ENCODE assay signal across 1 cellular context in the genomic region with DNA sequence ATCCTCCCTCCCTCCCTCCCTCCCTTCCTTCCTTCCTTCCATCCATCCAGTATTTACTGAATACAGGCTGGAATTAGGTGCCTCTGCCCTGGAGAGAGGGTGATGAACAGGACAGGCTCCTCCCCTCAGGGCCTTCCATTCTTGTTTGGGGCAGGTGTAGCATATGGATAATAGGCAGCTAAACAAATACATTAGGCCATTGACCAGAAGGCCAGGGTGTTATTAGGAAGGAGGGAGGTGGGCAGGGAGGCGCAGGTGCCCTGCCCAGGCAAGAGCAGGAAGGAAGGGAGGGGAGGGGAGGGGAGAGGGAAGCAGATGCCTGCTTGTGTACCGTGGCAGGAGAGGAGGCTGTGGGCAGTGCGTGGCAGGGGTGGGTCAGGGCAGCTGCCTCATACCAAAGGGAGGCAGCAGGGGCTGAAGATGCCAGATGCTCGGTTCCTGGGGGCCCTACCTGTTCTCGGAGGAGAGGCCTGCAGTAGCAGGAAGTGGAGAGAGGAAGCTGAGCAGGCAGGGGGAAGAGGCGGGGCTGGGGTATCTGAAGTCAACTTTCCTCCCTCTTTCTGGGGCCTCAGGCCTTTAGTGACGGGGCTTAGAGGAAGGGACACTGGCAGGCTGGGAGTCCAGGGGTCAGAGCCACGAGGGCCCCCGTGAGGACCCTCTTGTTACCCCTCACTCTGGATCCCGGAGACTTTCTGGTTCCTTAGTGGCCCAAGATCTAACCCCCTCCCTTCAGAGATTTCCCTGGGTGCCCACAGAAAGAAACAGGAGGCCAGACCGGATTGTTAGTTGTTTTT.
TF ChIP-seq lines count a peak whose summit lies in the region.

A gene with protein sequence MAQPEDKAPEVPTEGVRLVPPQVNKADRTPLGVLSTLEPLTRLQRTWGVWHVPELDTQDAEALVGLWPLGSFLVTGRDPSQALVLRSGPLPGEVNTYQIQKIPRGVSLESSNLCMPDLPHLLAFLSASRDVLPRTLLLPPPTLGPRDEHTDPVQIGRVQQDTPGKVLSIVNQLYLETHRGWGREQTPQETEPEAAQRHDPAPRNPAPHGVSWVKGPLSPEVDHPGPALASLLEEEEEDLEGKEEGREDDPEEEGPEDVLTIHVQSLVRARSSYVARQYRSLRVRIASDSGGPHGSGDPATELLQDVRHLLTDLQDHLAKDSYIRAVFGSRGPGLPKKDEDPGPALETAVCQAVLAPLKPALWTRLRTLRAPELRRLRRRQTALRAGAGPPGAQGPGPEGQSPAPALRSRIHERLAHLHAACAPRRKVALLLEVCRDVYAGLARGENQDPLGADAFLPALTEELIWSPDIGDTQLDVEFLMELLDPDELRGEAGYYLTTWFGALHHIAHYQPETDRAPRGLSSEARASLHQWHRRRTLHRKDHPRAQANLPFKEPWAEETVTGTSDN (minus strand): TSS at position 495 of the 794 bp plus-strand sequence. CDS start 1,533 bp downstream, outside the sequence.

TF ChIP-seq in HCT116, 20 proteins besides CTCF, POLR2A, EP300 and RAD21 (continued from another document):
- TF ChIP-seq, protein P1, sequence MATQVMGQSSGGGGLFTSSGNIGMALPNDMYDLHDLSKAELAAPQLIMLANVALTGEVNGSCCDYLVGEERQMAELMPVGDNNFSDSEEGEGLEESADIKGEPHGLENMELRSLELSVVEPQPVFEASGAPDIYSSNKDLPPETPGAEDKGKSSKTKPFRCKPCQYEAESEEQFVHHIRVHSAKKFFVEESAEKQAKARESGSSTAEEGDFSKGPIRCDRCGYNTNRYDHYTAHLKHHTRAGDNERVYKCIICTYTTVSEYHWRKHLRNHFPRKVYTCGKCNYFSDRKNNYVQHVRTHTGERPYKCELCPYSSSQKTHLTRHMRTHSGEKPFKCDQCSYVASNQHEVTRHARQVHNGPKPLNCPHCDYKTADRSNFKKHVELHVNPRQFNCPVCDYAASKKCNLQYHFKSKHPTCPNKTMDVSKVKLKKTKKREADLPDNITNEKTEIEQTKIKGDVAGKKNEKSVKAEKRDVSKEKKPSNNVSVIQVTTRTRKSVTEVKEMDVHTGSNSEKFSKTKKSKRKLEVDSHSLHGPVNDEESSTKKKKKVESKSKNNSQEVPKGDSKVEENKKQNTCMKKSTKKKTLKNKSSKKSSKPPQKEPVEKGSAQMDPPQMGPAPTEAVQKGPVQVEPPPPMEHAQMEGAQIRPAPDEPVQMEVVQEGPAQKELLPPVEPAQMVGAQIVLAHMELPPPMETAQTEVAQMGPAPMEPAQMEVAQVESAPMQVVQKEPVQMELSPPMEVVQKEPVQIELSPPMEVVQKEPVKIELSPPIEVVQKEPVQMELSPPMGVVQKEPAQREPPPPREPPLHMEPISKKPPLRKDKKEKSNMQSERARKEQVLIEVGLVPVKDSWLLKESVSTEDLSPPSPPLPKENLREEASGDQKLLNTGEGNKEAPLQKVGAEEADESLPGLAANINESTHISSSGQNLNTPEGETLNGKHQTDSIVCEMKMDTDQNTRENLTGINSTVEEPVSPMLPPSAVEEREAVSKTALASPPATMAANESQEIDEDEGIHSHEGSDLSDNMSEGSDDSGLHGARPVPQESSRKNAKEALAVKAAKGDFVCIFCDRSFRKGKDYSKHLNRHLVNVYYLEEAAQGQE (IDR thresholded peaks at IDR 0.05; ENCODE audit: low read depth) = no peak
- 0 out of 2 replicates have a peak, but pooled peaks have one; percentile 24 for TF ChIP-seq ZFX (IDR thresholded peaks at IDR 0.05)
- no peak for TF ChIP-seq SP1 (IDR thresholded peaks at IDR 0.05; ENCODE audit: low read depth)
- no peak for TF ChIP-seq TCF7L2 (IDR thresholded peaks at IDR 0.05; ENCODE audit: borderline replicate concordance, extremely low read depth, insufficient read depth, insufficient read length)
- no peak for TF ChIP-seq CEBPB (IDR thresholded peaks at IDR 0.05; ENCODE audit: low read depth)
- no peak for TF ChIP-seq EZH2phosphoT487 (IDR thresholded peaks at IDR 0.05; ENCODE audit: borderline replicate concordance)
- no peak for TF ChIP-seq SIN3A (IDR thresholded peaks at IDR 0.05; ENCODE audit: low read depth)
- no peak for TF ChIP-seq SRF (IDR thresholded peaks at IDR 0.05; ENCODE audit: low read depth)
- TF ChIP-seq, protein P2, sequence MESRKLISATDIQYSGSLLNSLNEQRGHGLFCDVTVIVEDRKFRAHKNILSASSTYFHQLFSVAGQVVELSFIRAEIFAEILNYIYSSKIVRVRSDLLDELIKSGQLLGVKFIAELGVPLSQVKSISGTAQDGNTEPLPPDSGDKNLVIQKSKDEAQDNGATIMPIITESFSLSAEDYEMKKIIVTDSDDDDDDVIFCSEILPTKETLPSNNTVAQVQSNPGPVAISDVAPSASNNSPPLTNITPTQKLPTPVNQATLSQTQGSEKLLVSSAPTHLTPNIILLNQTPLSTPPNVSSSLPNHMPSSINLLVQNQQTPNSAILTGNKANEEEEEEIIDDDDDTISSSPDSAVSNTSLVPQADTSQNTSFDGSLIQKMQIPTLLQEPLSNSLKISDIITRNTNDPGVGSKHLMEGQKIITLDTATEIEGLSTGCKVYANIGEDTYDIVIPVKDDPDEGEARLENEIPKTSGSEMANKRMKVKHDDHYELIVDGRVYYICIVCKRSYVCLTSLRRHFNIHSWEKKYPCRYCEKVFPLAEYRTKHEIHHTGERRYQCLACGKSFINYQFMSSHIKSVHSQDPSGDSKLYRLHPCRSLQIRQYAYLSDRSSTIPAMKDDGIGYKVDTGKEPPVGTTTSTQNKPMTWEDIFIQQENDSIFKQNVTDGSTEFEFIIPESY (IDR thresholded peaks at IDR 0.05; ENCODE audit: extremely low read depth, insufficient replicate concordance, low read length) = no peak
